ENCODE assay signal across 8 cellular contexts in genomic region chr14:70601162-70601561, GRCh38. TPM values are rescaled to one million over a fixed set of nuclear protein-coding genes. Genes with fewer than 3 reads are reported as not detected.
DNase-seq lines count a peak whose midpoint lies in the region; FAIRE-seq and TF ChIP-seq lines count a peak whose summit lies in the region.

No MANE protein-coding gene starts in this region.

- no peaks in the 10 kb centered on the region for H3K9me3 Mint-ChIP-seq in activated CD4-positive, alpha-beta memory T cell treated with anti-CD3 and anti-CD28 coated beads, Interleukin-2, amount 10 ng/mL, durations not matched to agents 7 days and 5 days

- peak overlapping the region; percentile 69 for H3K27ac Mint-ChIP-seq in activated CD4-positive, alpha-beta memory T cell treated with anti-CD3 and anti-CD28 coated beads, Interleukin-2, amount 10 ng/mL, durations not matched to agents 7 days and 5 days

- no peak overlapping the region for H3K27ac ChIP-seq in subcutaneous abdominal adipose tissue (ENCODE audit: low read depth, low read length)

- FAIRE-seq in urothelium cell line (lab: Jason Lieb, UNC): no peak

- H3K9ac ChIP-seq in subcutaneous abdominal adipose tissue (ENCODE audit: low read length in 5 of 5): peak overlapping the region in 3 of 5 donors; percentile 49 to 63 (median 60)

- H3K4me3 ChIP-seq in iPS-18c (ENCODE audit: insufficient read depth, low read depth, low read length): peak overlapping the region; percentile 51
- H3K4me3 ChIP-seq in subcutaneous abdominal adipose tissue (ENCODE audit: low read depth in 1 of 5, low read length in 5 of 5): peak overlapping the region; percentile 63 to 97 (median 76)

- no peak for TF ChIP-seq POLR2A in erythroblast (IDR thresholded peaks at IDR 0.05; ENCODE audit: low read length)

- H3K27me3 ChIP-seq in subcutaneous abdominal adipose tissue (ENCODE audit: control insufficient read depth in 5 of 5, insufficient read depth in 4 of 5, low read length in 5 of 5): peaks cover 0 to 8% (median 0%) of the 10 kb centered on the region in 5 donors

- peaks cover 11% of the 10 kb centered on the region for H3K36me3 Mint-ChIP-seq in activated CD4-positive, alpha-beta memory T cell treated with anti-CD3 and anti-CD28 coated beads, Interleukin-2, amount 10 ng/mL, durations not matched to agents 7 days and 5 days (ENCODE audit: low read depth)

- POLR2A ChIA-PET in activated CD4-positive, alpha-beta memory T cell treated with anti-CD3 and anti-CD28 coated beads, Interleukin-2, amount 10 ng/mL, durations not matched to agents 7 days and 5 days (lab: Charles Lee): interaction anchor here (0.6 to 1.6 kb wide), 8 partner anchors 40 to 1909 kb away, joined by 3 to 6 read pairs (median 3); partner anchors contain the start of genes MAP3K9 and TTC9

- peaks cover 3 to 5% (median 4%) of the 10 kb centered on the region in 5 donors for H3K36me3 ChIP-seq in subcutaneous abdominal adipose tissue (ENCODE audit: control insufficient read depth in 5 of 5, insufficient read depth in 5 of 5, low read length in 5 of 5)

- H3K9me3 ChIP-seq in iPS-18c (ENCODE audit: control insufficient read depth, insufficient read depth, low read length): no peaks in the 10 kb centered on the region
- no peaks in the 10 kb centered on the region for H3K9me3 ChIP-seq in subcutaneous abdominal adipose tissue (ENCODE audit: control insufficient read depth in 5 of 5, low read length in 5 of 5)

- peaks cover 14% of the 10 kb centered on the region for H3K27me3 Mint-ChIP-seq in activated CD4-positive, alpha-beta memory T cell treated with anti-CD3 and anti-CD28 coated beads, Interleukin-2, amount 10 ng/mL, durations not matched to agents 7 days and 5 days

- H3K4me1 Mint-ChIP-seq in activated CD4-positive, alpha-beta memory T cell treated with anti-CD3 and anti-CD28 coated beads, Interleukin-2, amount 10 ng/mL, durations not matched to agents 7 days and 5 days: peaks cover 33% of the 10 kb centered on the region

- H3K4me3 Mint-ChIP-seq in activated CD4-positive, alpha-beta memory T cell treated with anti-CD3 and anti-CD28 coated beads, Interleukin-2, amount 10 ng/mL, durations not matched to agents 7 days and 5 days: peak overlapping the region; percentile 100

- CTCF ChIA-PET in activated CD4-positive, alpha-beta memory T cell treated with anti-CD3 and anti-CD28 coated beads, Interleukin-2, amount 10 ng/mL, durations not matched to agents 7 days and 5 days (lab: Charles Lee): interaction anchor here (1.2 to 1.7 kb wide), 2 partner anchors 45 to 217 kb away, joined by 3 to 5 read pairs; no protein-coding TSS in a partner anchor

- peaks cover 4 to 23% (median 19%) of the 10 kb centered on the region in 5 donors for H3K4me1 ChIP-seq in subcutaneous abdominal adipose tissue (ENCODE audit: control insufficient read depth in 5 of 5, insufficient read depth in 5 of 5, low read length in 5 of 5)

- DNase-seq in NOMO-1 treated with DMSO at 0.1 percent for 48 hours (lab: John Stamatoyannopoulos, UW; ENCODE audit: unreplicated experiment) (peak; percentile 22), NOMO-1 (lab: John Stamatoyannopoulos, UW; ENCODE audit: unreplicated experiment in 2 of 2) (no peak), urothelium cell line (ENCODE audit: low spot score) (no peak), ecto neural progenitor cell (ENCODE audit: low spot score) (no peak), erythroblast (lab: John Stamatoyannopoulos, UW) (no peak)
- no peak for DNase-seq in activated CD4-positive, alpha-beta memory T cell treated with anti-CD3 and anti-CD28 coated beads, Interleukin-2, amount 10 ng/mL, durations not matched to agents 7 days and 5 days

RNA-seq across cellular contexts. Expression of gene MED6, which starts 0.7 kb away (rescaled TPM):
- total RNA-seq in activated CD4-positive, alpha-beta memory T cell treated with anti-CD3 and anti-CD28 coated beads, Interleukin-2, amount 10 ng/mL, durations not matched to agents 7 days and 5 days: 10 to 100 TPM; 45.5 to 47.9 TPM

RNA-seq across cellular contexts. Expression of gene TTC9, which starts 40.6 kb away (rescaled TPM):
- total RNA-seq in activated CD4-positive, alpha-beta memory T cell treated with anti-CD3 and anti-CD28 coated beads, Interleukin-2, amount 10 ng/mL, durations not matched to agents 7 days and 5 days: 10 to 100 TPM; 14.1 to 14.7 TPM
